In the genomic region with DNA sequence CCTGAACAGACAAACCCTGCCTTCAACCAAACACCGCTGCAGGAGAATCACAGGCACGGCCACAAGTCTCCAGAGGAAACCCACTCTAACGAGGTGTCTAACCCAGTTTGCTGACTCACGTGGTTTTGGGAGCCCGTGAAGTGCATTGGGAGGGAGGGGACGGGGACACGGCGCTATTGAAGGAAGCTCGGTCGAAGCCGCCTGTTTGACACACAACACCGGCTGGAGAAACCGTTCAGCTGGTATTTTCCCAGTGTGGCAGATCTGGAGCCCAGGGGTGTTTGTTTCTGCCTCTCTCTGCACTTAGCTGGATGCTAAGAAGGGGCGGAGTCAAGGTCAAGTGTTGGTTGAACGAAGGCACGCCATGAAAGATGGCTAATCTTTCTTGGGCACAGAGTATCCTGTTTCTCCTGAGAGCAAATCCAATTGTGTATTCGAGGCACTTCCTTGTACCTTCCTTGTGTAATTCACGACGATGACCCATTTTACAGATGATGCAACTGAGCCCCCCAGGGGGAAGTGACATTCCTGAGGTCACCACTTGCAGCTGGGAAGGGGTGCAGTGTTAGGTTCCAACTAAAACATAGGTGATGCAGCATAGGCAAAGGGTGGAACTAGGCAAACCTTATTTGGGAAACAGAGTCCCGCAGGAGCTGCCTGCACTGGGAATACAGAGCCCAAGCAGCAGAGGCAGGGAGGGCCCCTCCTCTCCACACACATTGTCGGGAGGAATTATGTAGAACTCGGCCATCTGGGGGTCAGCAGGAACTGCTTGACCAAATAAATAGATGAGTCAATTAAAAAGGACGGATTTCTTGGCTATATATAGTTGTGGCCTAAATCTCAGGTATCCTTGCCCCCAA, we compare ENCODE assay signal across 10 cellular contexts.
DNase-seq lines count a peak whose midpoint lies in the region; ATAC-seq and TF ChIP-seq lines count a peak whose summit lies in the region.
"Had no signal": no experiment of that assay in that cellular context is flagged by ENCODE, and none has a peak within 500 bp of the region (broad histone marks: within the 10 kb centered on the region; RNA-seq: fewer than 3 reads in every experiment).

No MANE protein-coding gene starts in this region.

- peak overlapping the region; percentile 45 for H3K4me3 Mint-ChIP-seq in activated naive CD8-positive, alpha-beta T cell treated with anti-CD3 and anti-CD28 coated beads, Interleukin-2, amount 50 U/mL, for 24 hours

- H3K4me2 ChIP-seq in OCI-LY3 (ENCODE audit: low read length) = peak overlapping the region; percentile 63

- H3K9me3 ChIP-seq in OCI-LY3 (ENCODE audit: insufficient read depth, low read length) = no peaks in the 10 kb centered on the region
- H3K9me3 ChIP-seq: MG63 had no signal

- DNase-seq in DMS153 (lab: John Stamatoyannopoulos, UW) (peak; percentile 36), DMS153 treated with DMSO at 0.1 percent for 48 hours (lab: John Stamatoyannopoulos, UW; ENCODE audit: unreplicated experiment) (no peak), DMS 273 treated with DMSO at 0.1 percent for 48 hours (lab: John Stamatoyannopoulos, UW) (no peak)
- no peak for DNase-seq in activated naive CD8-positive, alpha-beta T cell treated with anti-CD3 and anti-CD28 coated beads, Interleukin-2, amount 50 U/mL, for 24 hours
- DNase-seq in stimulated activated CD4-positive, alpha-beta T cell treated with anti-CD3 and anti-CD28 coated beads, Interleukin-4, amount 100 ng/mL, for 24 hours = peak; percentile 35
- DNase-seq: MG63 had no signal

- H3K36me3 Mint-ChIP-seq in activated naive CD8-positive, alpha-beta T cell treated with anti-CD3 and anti-CD28 coated beads, Interleukin-2, amount 50 U/mL, for 24 hours (ENCODE audit: low read depth) = peaks cover 19% of the 10 kb centered on the region

- no peaks in the 10 kb centered on the region for H3K27me3 ChIP-seq in OCI-LY3 (ENCODE audit: low read depth, low read length)
- H3K27me3 ChIP-seq: MG63 had no signal

- peaks cover 91% of the 10 kb centered on the region for H3K4me1 Mint-ChIP-seq in activated naive CD8-positive, alpha-beta T cell treated with anti-CD3 and anti-CD28 coated beads, Interleukin-2, amount 50 U/mL, for 24 hours

- peak overlapping the region; percentile 98 for H3K27ac ChIP-seq in OCI-LY3 (ENCODE audit: low read length)
- H3K27ac ChIP-seq: 22Rv1 had no signal

- H3K27me3 Mint-ChIP-seq in activated naive CD8-positive, alpha-beta T cell treated with anti-CD3 and anti-CD28 coated beads, Interleukin-2, amount 50 U/mL, for 24 hours = no peaks in the 10 kb centered on the region

- H3K4me3 ChIP-seq in OCI-LY3 (ENCODE audit: low read length) = no peak overlapping the region
- H3K4me3 ChIP-seq: MG63 had no signal

- TF ChIP-seq CTCF in OCI-LY3 (IDR thresholded peaks at IDR 0.05; ENCODE audit: low read depth, low read length) = no peak

- peak; percentile 8 for ATAC-seq in activated naive CD8-positive, alpha-beta T cell treated with anti-CD3 and anti-CD28 coated beads, Interleukin-2, amount 50 U/mL, for 24 hours
- ATAC-seq in GM19467 (IDR thresholded peaks at IDR 0.05; ENCODE audit: unreplicated experiment) (no peak), HG02973 (IDR thresholded peaks at IDR 0.05; ENCODE audit: unreplicated experiment) (no peak)

- H2AFZ ChIP-seq in OCI-LY3 (ENCODE audit: low read depth, low read length) = no peak overlapping the region

- no peaks in the 10 kb centered on the region for H4K20me1 ChIP-seq in OCI-LY3 (ENCODE audit: insufficient read depth, low read length)

- peaks cover 86% of the 10 kb centered on the region for H3K4me1 ChIP-seq in OCI-LY3 (ENCODE audit: low read length)

- peaks cover 95% of the 10 kb centered on the region for H3K79me2 ChIP-seq in OCI-LY3 (ENCODE audit: low read length)

- peak overlapping the region; percentile 90 for H3K27ac Mint-ChIP-seq in activated naive CD8-positive, alpha-beta T cell treated with anti-CD3 and anti-CD28 coated beads, Interleukin-2, amount 50 U/mL, for 24 hours

- peaks cover 32% of the 10 kb centered on the region for H3K36me3 ChIP-seq in OCI-LY3 (replicated peaks; ENCODE audit: low read depth, low read length)
- H3K36me3 ChIP-seq: MG63 had no signal

- no peaks in the 10 kb centered on the region for H3K9me3 Mint-ChIP-seq in activated naive CD8-positive, alpha-beta T cell treated with anti-CD3 and anti-CD28 coated beads, Interleukin-2, amount 50 U/mL, for 24 hours

- peak overlapping the region; percentile 58; the same call in 1 of the 2 replicates for H3K9ac ChIP-seq in OCI-LY3 (ENCODE audit: low read length)

Comparison
In these comparisons a context has a peak if more than half of its experiments do, and no peak if none do; other contexts are left out.
1. DNase-seq: peak in DMS153 (single experiment) and stimulated activated CD4-positive, alpha-beta T cell treated with anti-CD3 and anti-CD28 coated beads, Interleukin-4, amount 100 ng/mL, for 24 hours (single experiment); none in DMS153 treated with DMSO at 0.1 percent for 48 hours (single experiment), activated naive CD8-positive, alpha-beta T cell treated with anti-CD3 and anti-CD28 coated beads, Interleukin-2, amount 50 U/mL, for 24 hours (single experiment) and DMS 273 treated with DMSO at 0.1 percent for 48 hours (single experiment).